ENCODE assay signal across 9 cellular contexts in the genomic region with DNA sequence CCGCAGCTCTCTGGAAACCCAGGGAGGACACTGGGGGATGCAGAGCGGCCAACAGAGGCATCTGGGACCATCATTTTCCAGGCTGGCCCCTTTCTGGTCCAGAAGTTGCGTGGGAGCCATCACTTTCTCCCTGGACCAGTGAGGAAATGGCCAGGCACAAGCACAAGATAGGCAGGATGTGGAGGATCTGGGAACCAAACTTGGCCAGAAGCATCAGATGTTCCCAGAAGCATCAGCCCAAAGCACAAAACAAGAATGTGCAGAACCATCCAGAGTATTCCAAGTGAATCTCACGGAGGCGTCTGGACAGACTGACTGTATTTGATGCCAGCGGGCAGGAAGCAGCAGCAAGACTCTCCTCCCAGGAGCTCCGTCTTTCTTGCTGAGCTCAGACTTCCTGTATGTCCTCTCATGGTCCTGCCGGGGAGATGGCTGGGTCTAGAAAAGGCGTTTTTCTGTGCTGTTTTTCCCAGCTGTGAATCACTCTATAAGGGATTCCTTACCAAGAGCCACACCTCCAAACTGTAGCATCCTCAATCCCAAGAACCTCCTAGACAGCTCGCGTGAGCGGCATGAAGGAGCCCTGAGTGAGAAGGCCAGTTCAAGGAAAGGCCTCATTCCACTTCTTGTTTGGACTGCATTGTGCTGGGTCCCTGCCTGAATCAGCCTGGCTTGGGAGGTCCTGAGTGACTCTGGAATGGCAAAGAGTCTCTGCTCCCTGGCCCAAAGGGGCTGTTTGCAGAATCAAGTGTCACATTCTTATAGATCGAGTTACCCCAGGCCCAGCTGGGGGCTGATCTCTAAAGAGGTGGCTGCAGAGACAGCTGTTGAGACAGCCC. TPM values are rescaled to one million over a fixed set of nuclear protein-coding genes. Genes with fewer than 3 reads are reported as not detected.
DNase-seq lines count a peak whose midpoint lies in the region; ATAC-seq and TF ChIP-seq lines count a peak whose summit lies in the region.
"Had no signal": no experiment of that assay in that cellular context is flagged by ENCODE, and none has a peak within 500 bp of the region (broad histone marks: within the 10 kb centered on the region; RNA-seq: fewer than 3 reads in every experiment).

No MANE protein-coding gene starts in this region.

- ATAC-seq in HG03521 (IDR thresholded peaks at IDR 0.05; ENCODE audit: unreplicated experiment) (no peak), GM21381 (IDR thresholded peaks at IDR 0.05; ENCODE audit: unreplicated experiment) (no peak)

- 59 to 69% methylated on average over 13 of the region's 13 CpGs for WGBS in lower leg skin, 2 donors

- peaks cover 0 to 22% (median 9%) of the 10 kb centered on the region in 5 donors for H3K36me3 ChIP-seq in subcutaneous abdominal adipose tissue (ENCODE audit: control insufficient read depth in 5 of 5, insufficient read depth in 5 of 5, low read length in 5 of 5)

- peak overlapping the region; percentile 92 for H3K27ac Mint-ChIP-seq in chondrocyte (ENCODE audit: unreplicated experiment)

- H3K9ac ChIP-seq in subcutaneous abdominal adipose tissue (ENCODE audit: low read length in 5 of 5) = no peak overlapping the region

- no peaks in the 10 kb centered on the region for H3K9me3 ChIP-seq in subcutaneous abdominal adipose tissue (ENCODE audit: control insufficient read depth in 5 of 5, low read length in 5 of 5)

- H3K27ac ChIP-seq in subcutaneous abdominal adipose tissue (ENCODE audit: low read depth, low read length) = peak overlapping the region; percentile 37
- H3K27ac ChIP-seq: HL-60 had no signal

- no peaks in the 10 kb centered on the region for H3K9me3 Mint-ChIP-seq in chondrocyte (ENCODE audit: low read depth)

- H3K36me3 Mint-ChIP-seq in chondrocyte (ENCODE audit: low read depth) = peaks cover 8% of the 10 kb centered on the region

- no peak overlapping the region for H3K4me3 ChIP-seq in HFF-Myc (replicated peaks; ENCODE audit: low read depth, low read length)
- H3K4me3 ChIP-seq in lower leg skin (ENCODE audit: low read depth, poor library complexity, severe bottlenecking) = no peak overlapping the region
- H3K4me3 ChIP-seq in subcutaneous abdominal adipose tissue (ENCODE audit: low read depth in 1 of 5, low read length in 5 of 5) = no peak overlapping the region

- TF ChIP-seq POLR2A in lower leg skin (IDR thresholded peaks at IDR 0.05) = no peak

- H3K4me1 Mint-ChIP-seq in chondrocyte (ENCODE audit: low read depth) = peaks cover 53% of the 10 kb centered on the region

- DNase-seq in HFF-Myc (ENCODE audit: extremely low read depth, low read depth) (peak; percentile 50), chondrocyte (ENCODE audit: low spot score) (no peak), lower leg skin (ENCODE audit: low spot score in 2 of 2) (peak; percentile 63 to 86), NCI-H2171 (lab: John Stamatoyannopoulos, UW) (no peak), kidney tubule cell (ENCODE audit: low spot score) (no peak)

- intact Hi-C loops in lower leg skin (cut with DNase I; ENCODE audit: low total_unique reads) = no loop called here

- no peak for TF ChIP-seq CTCF in HFF-Myc (IDR thresholded peaks at IDR 0.05; ENCODE audit: low read depth, low read length, missing control alignments)
- no peak for TF ChIP-seq CTCF in chondrocyte (IDR thresholded peaks at IDR 0.05)
- TF ChIP-seq CTCF in lower leg skin (IDR thresholded peaks at IDR 0.05) = no peak

- no peak overlapping the region for H3K4me3 Mint-ChIP-seq in chondrocyte (ENCODE audit: unreplicated experiment)

- H3K27me3 ChIP-seq in subcutaneous abdominal adipose tissue (ENCODE audit: control insufficient read depth in 5 of 5, insufficient read depth in 4 of 5, low read length in 5 of 5) = no peaks in the 10 kb centered on the region

- H3K27me3 Mint-ChIP-seq in chondrocyte (ENCODE audit: low read depth) = no peaks in the 10 kb centered on the region

- peaks cover 9 to 45% (median 34%) of the 10 kb centered on the region in 5 donors for H3K4me1 ChIP-seq in subcutaneous abdominal adipose tissue (ENCODE audit: control insufficient read depth in 5 of 5, insufficient read depth in 5 of 5, low read length in 5 of 5)

RNA-seq across cellular contexts. Expression of gene MTSS2, which starts 49.5 kb away (rescaled TPM):
- 243 to 296 TPM (median 282 TPM) in 3 replicates for total RNA-seq in chondrocyte
- total RNA-seq in lower leg skin = 10 to 100 TPM; 18.4 to 55.5 (median 25.2) TPM

Comparison
In these comparisons a context has a peak if more than half of its experiments do, and no peak if none do; other contexts are left out.
1. DNase-seq: peak in HFF-Myc (single experiment) and lower leg skin (2 of 2); none in chondrocyte (single experiment), NCI-H2171 (single experiment) and kidney tubule cell (single experiment).